Comparison of ENCODE assay signal across 1 cellular context in the genomic region with DNA sequence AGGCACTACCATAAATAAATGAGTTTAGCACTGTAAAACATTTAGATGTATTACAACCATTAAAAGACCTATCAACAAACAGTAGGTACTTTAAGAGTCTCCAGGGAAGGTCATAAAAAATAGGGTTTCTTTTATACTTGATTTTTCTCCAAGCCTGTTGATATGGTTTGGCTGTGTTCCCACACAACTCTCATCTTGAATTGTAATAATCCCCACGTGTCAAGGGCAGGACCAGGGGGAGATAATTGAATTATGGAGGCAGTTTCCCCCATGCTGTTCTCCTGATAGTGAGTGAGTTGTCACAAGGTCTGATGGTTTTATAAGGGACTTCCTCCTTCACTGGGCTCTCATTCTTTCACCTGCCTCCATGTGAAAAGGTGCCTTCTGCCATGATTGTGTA.
TF ChIP-seq lines count a peak whose summit lies in the region.

No MANE protein-coding gene starts in this region.

TF ChIP-seq in WTC11, 78 proteins besides CTCF, POLR2A, EP300 and RAD21 (continued from another document):
- TF ChIP-seq, protein P1, sequence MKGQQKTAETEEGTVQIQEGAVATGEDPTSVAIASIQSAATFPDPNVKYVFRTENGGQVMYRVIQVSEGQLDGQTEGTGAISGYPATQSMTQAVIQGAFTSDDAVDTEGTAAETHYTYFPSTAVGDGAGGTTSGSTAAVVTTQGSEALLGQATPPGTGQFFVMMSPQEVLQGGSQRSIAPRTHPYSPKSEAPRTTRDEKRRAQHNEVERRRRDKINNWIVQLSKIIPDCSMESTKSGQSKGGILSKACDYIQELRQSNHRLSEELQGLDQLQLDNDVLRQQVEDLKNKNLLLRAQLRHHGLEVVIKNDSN (CRISPR knock-in tag; IDR thresholded peaks at IDR 0.05), result no peak
- no peak for TF ChIP-seq SP1 (CRISPR knock-in tag; conservative IDR thresholded peaks at IDR 0.05)
- no peak for TF ChIP-seq SOX15 (CRISPR knock-in tag; IDR thresholded peaks at IDR 0.05)
- no peak for TF ChIP-seq IRF2 (CRISPR knock-in tag; IDR thresholded peaks at IDR 0.05; ENCODE audit: borderline replicate concordance, low read depth)
- no peak for TF ChIP-seq NFE2L1 (CRISPR knock-in tag; IDR thresholded peaks at IDR 0.05)
TF ChIP-seq in WTC11: peak in this region for 0.
